Comparison of ENCODE assay signal across 12 cellular contexts in genomic region chr2:96802281-96802595, GRCh38. TPM values are rescaled to one million over a fixed set of nuclear protein-coding genes. Genes with fewer than 3 reads are reported as not detected.
DNase-seq lines count a peak whose midpoint lies in the region; ATAC-seq and TF ChIP-seq lines count a peak whose summit lies in the region.
"Had no signal": no experiment of that assay in that cellular context is flagged by ENCODE, and none has a peak within 500 bp of the region (broad histone marks: within the 10 kb centered on the region; RNA-seq: fewer than 3 reads in every experiment).

No MANE protein-coding gene starts in this region.

- no peaks in the 10 kb centered on the region for H3K9me3 ChIP-seq in upper lobe of right lung

- no peak overlapping the region for H3K4me3 ChIP-seq in upper lobe of right lung
- H3K4me3 ChIP-seq: coronary artery had no signal

- H3K36me3 ChIP-seq in upper lobe of right lung = peaks cover 17% of the 10 kb centered on the region

- no peak overlapping the region for H3K27ac ChIP-seq in upper lobe of right lung
- H3K27ac ChIP-seq: coronary artery, foreskin keratinocyte had no signal

- TF ChIP-seq CTCF in upper lobe of right lung (IDR thresholded peaks at IDR 0.05) = no peak

- intact Hi-C loops in Right ventricle myocardium inferior (cut with DNase I) (no loop called here), left ventricle myocardium superior (cut with micrococcal nuclease) (no loop called here), upper lobe of right lung (cut with DNase I) (no loop called here)

- peaks cover 4% of the 10 kb centered on the region for H3K4me1 ChIP-seq in upper lobe of right lung
- H3K4me1 ChIP-seq: foreskin keratinocyte had no signal

- H3K27me3 ChIP-seq in upper lobe of right lung = no peaks in the 10 kb centered on the region
- H3K27me3 ChIP-seq: foreskin keratinocyte had no signal

- DNase-seq in Right ventricle myocardium inferior (ENCODE audit: missing footprints) (peak; percentile 66), left ventricle myocardium superior (no peak), kidney tubule cell (ENCODE audit: low spot score) (peak; percentile 71), upper lobe of right lung (peak; percentile 76)
- DNase-seq: foreskin keratinocyte, Karpas-422, NCI-H226 had no signal

- no peak for ATAC-seq in Right ventricle myocardium inferior
- ATAC-seq in left ventricle myocardium superior = no peak
- ATAC-seq in activated CD4-positive, CD25-positive, alpha-beta regulatory T cell treated with anti-CD3 and anti-CD28 coated beads, Interleukin-2, amount 50 U/mL, for 24 hours = peak; percentile 59 to 64
- ATAC-seq in upper lobe of right lung = peak; percentile 77
- ATAC-seq in GM21423 (IDR thresholded peaks at IDR 0.05; ENCODE audit: unreplicated experiment) = no peak
- no peak for ATAC-seq in HG03196 (IDR thresholded peaks at IDR 0.05; ENCODE audit: unreplicated experiment)
- no peak for ATAC-seq in HG03139 (IDR thresholded peaks at IDR 0.05; ENCODE audit: unreplicated experiment)
- ATAC-seq: foreskin keratinocyte had no signal

RNA-seq across cellular contexts. Expression of gene CNNM3, which starts 13.8 kb away (rescaled TPM):
- 13.3 TPM for total RNA-seq in Right ventricle myocardium inferior
- 16.8 TPM for total RNA-seq in left ventricle myocardium superior
- 34.1 TPM for total RNA-seq in upper lobe of right lung

RNA-seq across cellular contexts. Expression of gene CNNM4, which starts 41.5 kb away (rescaled TPM):
- total RNA-seq in Right ventricle myocardium inferior = 33.3 TPM
- total RNA-seq in left ventricle myocardium superior = 30.8 TPM
- total RNA-seq in upper lobe of right lung = 15.0 TPM

RNA-seq across cellular contexts. Expression of gene ANKRD23, which starts 41.6 kb away (rescaled TPM):
- total RNA-seq in Right ventricle myocardium inferior (12.7 TPM), left ventricle myocardium superior (5.5 TPM), upper lobe of right lung (1.7 TPM)

RNA-seq across cellular contexts. Expression of gene ANKRD39, which starts 55.6 kb away (rescaled TPM):
- total RNA-seq in Right ventricle myocardium inferior (17.4 TPM), left ventricle myocardium superior (16.1 TPM), upper lobe of right lung (8.6 TPM)

Comparison
In these comparisons a context has a peak if more than half of its experiments do, and no peak if none do; other contexts are left out.
1. ATAC-seq: peak in activated CD4-positive, CD25-positive, alpha-beta regulatory T cell treated with anti-CD3 and anti-CD28 coated beads, Interleukin-2, amount 50 U/mL, for 24 hours (2 of 2) and upper lobe of right lung (single experiment); none in Right ventricle myocardium inferior (single experiment), left ventricle myocardium superior (single experiment), GM21423 (single experiment), HG03196 (single experiment) and HG03139 (single experiment).